Comparison of ENCODE assay signal across 1 cellular context in genomic region chr5:96297867-96298266, GRCh38.
TF ChIP-seq lines count a peak whose summit lies in the region.

No MANE protein-coding gene starts in this region.

TF ChIP-seq in HepG2, 621 proteins besides CTCF, POLR2A, EP300 and RAD21 (continued from another document and continues in another):
- TF ChIP-seq REST (IDR thresholded peaks at IDR 0.05; ENCODE audit: borderline replicate concordance in 1 of 2, low read depth in 1 of 2, low read length in 2 of 2) (peak in 1 of 2 experiments; percentile 82; a peak in 2 of 4 replicates), ZNF30 (CRISPR knock-in tag; IDR thresholded peaks at IDR 0.05) (no peak), NR3C1 (CRISPR knock-in tag; IDR thresholded peaks at IDR 0.05) (no peak), MTF1 (CRISPR knock-in tag; IDR thresholded peaks at IDR 0.05) (no peak), POLR2G (IDR thresholded peaks at IDR 0.05; ENCODE audit: low read depth, low read length) (no peak), ZIK1 (CRISPR knock-in tag; IDR thresholded peaks at IDR 0.05; ENCODE audit: borderline replicate concordance, low read depth) (no peak), ZBTB14 (CRISPR knock-in tag; IDR thresholded peaks at IDR 0.05) (no peak), POLR2AphosphoS5 (IDR thresholded peaks at IDR 0.05; ENCODE audit: low read depth, low read length) (no peak), ZNF430 (CRISPR knock-in tag; IDR thresholded peaks at IDR 0.05) (peak; percentile 70), ZNF781 (CRISPR knock-in tag; IDR thresholded peaks at IDR 0.05; ENCODE audit: borderline replicate concordance, not compliant biosample characterization) (no peak), TARDBP (CRISPR knock-in tag; IDR thresholded peaks at IDR 0.05) (peak; percentile 88), ZNF10 (CRISPR knock-in tag; IDR thresholded peaks at IDR 0.05; ENCODE audit: borderline replicate concordance, low read depth) (no peak), ESRRA (CRISPR knock-in tag; IDR thresholded peaks at IDR 0.05; ENCODE audit: low read depth) (peak; percentile 55), RCOR2 (CRISPR knock-in tag; IDR thresholded peaks at IDR 0.05) (peak; percentile 89), NR2F2 (IDR thresholded peaks at IDR 0.05; ENCODE audit: borderline replicate concordance, low read depth) (peak; percentile 89), ZNF597 (CRISPR knock-in tag; IDR thresholded peaks at IDR 0.05) (no peak), FOXA3 (CRISPR knock-in tag; IDR thresholded peaks at IDR 0.05) (peak; percentile 98), DNMT3B (CRISPR knock-in tag; conservative IDR thresholded peaks at IDR 0.05) (peak; percentile 92), PAX8 (CRISPR knock-in tag; IDR thresholded peaks at IDR 0.05; ENCODE audit: borderline replicate concordance) (no peak), ZBTB26 (CRISPR knock-in tag; IDR thresholded peaks at IDR 0.05; ENCODE audit: borderline replicate concordance) (no peak), MBD4 (IDR thresholded peaks at IDR 0.05; ENCODE audit: borderline replicate concordance, low read length) (no peak), NCOA2 (CRISPR knock-in tag; IDR thresholded peaks at IDR 0.05) (peak; percentile 96), BRF2 (CRISPR knock-in tag; IDR thresholded peaks at IDR 0.05) (peak; percentile 55; the same call in 1 of the 2 replicates), SAFB2 (CRISPR knock-in tag; IDR thresholded peaks at IDR 0.05; ENCODE audit: borderline replicate concordance, low read depth) (no peak), ZBTB7A (CRISPR knock-in tag; IDR thresholded peaks at IDR 0.05) (no peak), ZNF382 (CRISPR knock-in tag; IDR thresholded peaks at IDR 0.05; ENCODE audit: borderline replicate concordance) (no peak), SMARCC2 (IDR thresholded peaks at IDR 0.05) (no peak), ZFP36L1 (CRISPR knock-in tag; IDR thresholded peaks at IDR 0.05) (no peak), ZNF468 (CRISPR knock-in tag; IDR thresholded peaks at IDR 0.05) (no peak), PAF1 (CRISPR knock-in tag; IDR thresholded peaks at IDR 0.05) (no peak), RARG (CRISPR knock-in tag; IDR thresholded peaks at IDR 0.05; ENCODE audit: low read depth) (no peak), ZNF432 (CRISPR knock-in tag; IDR thresholded peaks at IDR 0.05; ENCODE audit: borderline replicate concordance) (no peak), ZNF687 (CRISPR knock-in tag; IDR thresholded peaks at IDR 0.05) (no peak), CC2D1A (CRISPR knock-in tag; IDR thresholded peaks at IDR 0.05) (no peak), SMARCE1 (IDR thresholded peaks at IDR 0.05; ENCODE audit: borderline replicate concordance) (no peak), ZNF589 (CRISPR knock-in tag; conservative IDR thresholded peaks at IDR 0.05) (no peak), MAFF (IDR thresholded peaks at IDR 0.05; ENCODE audit: low read depth, low read length) (no peak), KDM5A (IDR thresholded peaks at IDR 0.05; ENCODE audit: borderline replicate concordance, low read length) (no peak), NFATC3 (CRISPR knock-in tag; IDR thresholded peaks at IDR 0.05) (no peak), ZNF891 (CRISPR knock-in tag; IDR thresholded peaks at IDR 0.05) (no peak), SNAPC2 (CRISPR knock-in tag; IDR thresholded peaks at IDR 0.05) (no peak; the same call in 1 of the 2 replicates), UBTF (CRISPR knock-in tag; IDR thresholded peaks at IDR 0.05) (0 out of 2 replicates have a peak, but pooled peaks have one; percentile 26), KMT2A (CRISPR knock-in tag; IDR thresholded peaks at IDR 0.05) (peak; percentile 48; the same call in 1 of the 2 replicates), ZNF232 (CRISPR knock-in tag; IDR thresholded peaks at IDR 0.05; ENCODE audit: borderline replicate concordance) (no peak), AKAP8 (CRISPR knock-in tag; IDR thresholded peaks at IDR 0.05) (no peak), ZNF564 (CRISPR knock-in tag; IDR thresholded peaks at IDR 0.05) (0 out of 2 replicates have a peak, but pooled peaks have one; percentile 37), PHB2 (IDR thresholded peaks at IDR 0.05; ENCODE audit: partially characterized antibody) (no peak), KDM1A (CRISPR knock-in tag; IDR thresholded peaks at IDR 0.05) (peak; percentile 81; the same call in 1 of the 2 replicates), ZNF17 (CRISPR knock-in tag; IDR thresholded peaks at IDR 0.05) (no peak), THRA (CRISPR knock-in tag; IDR thresholded peaks at IDR 0.05; ENCODE audit: borderline replicate concordance) (peak; percentile 90), ZNF296 (CRISPR knock-in tag; conservative IDR thresholded peaks at IDR 0.05) (no peak), ZNF124 (CRISPR knock-in tag; IDR thresholded peaks at IDR 0.05) (peak; percentile 89; the same call in 1 of the 2 replicates), NKX3-1 (CRISPR knock-in tag; IDR thresholded peaks at IDR 0.05) (peak; percentile 67; the same call in 1 of the 2 replicates), POGZ (CRISPR knock-in tag; IDR thresholded peaks at IDR 0.05) (peak; percentile 94), EEA1 (CRISPR knock-in tag; IDR thresholded peaks at IDR 0.05; ENCODE audit: borderline replicate concordance) (no peak), ZBTB3 (CRISPR knock-in tag; IDR thresholded peaks at IDR 0.05; ENCODE audit: borderline replicate concordance, low read depth) (no peak), KLF12 (CRISPR knock-in tag; IDR thresholded peaks at IDR 0.05; ENCODE audit: borderline replicate concordance) (no peak), ZNF562 (CRISPR knock-in tag; IDR thresholded peaks at IDR 0.05; ENCODE audit: borderline replicate concordance) (no peak), ZNF552 (CRISPR knock-in tag; IDR thresholded peaks at IDR 0.05; ENCODE audit: borderline replicate concordance) (no peak), ATRX (CRISPR knock-in tag; IDR thresholded peaks at IDR 0.05; ENCODE audit: borderline replicate concordance) (no peak)
